ENCODE assay signal across 15 cellular contexts in the genomic region with DNA sequence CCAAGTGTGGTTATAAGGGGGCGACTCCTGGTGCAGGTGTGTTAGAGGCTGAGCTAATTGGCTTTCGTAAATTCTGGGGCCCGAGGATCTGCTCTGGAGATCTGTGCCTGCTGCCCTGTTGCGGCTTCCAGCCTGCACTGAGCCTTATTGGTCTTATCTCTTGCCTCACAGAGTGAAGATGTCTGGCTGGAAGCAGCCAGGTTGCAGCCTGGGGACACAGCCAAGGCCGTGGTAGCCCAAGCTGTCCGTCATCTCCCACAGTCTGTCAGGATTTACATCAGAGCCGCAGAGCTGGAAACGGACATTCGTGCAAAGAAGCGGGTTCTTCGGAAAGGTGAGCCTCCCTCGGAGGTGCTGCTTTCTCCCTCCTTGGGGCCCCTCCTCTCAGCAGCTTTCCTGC. TPM values are rescaled to one million over a fixed set of nuclear protein-coding genes. Genes with fewer than 3 reads are reported as not detected.
"Had no signal": no experiment of that assay in that cellular context is flagged by ENCODE, and none has a peak within 500 bp of the region (broad histone marks: within the 10 kb centered on the region; RNA-seq: fewer than 3 reads in every experiment).

No MANE protein-coding gene starts in this region.

- H3K27me3 ChIP-seq: ascending aorta, gastrocnemius medialis, heart left ventricle, transverse colon had no signal

- DNase-seq: activated CD4-positive, alpha-beta T cell treated with anti-CD3 and anti-CD28 coated beads, Interleukin-2, amount 10 ng/mL, durations not matched to agents 24 days and 14 days; activated CD8-positive, alpha-beta T cell treated with anti-CD3 and anti-CD28 coated beads for 36 hours; activated naive CD4-positive, alpha-beta T cell treated with anti-CD3 and anti-CD28 coated beads for 36 hours; activated T-cell treated with anti-CD3 and anti-CD28 coated beads, Interleukin-2, amount 50 U/mL, for 1 hour; effector CD4-positive, alpha-beta T cell; gastrocnemius medialis; heart left ventricle; kidney; stimulated activated CD4-positive, alpha-beta T cell treated with anti-CD3 and anti-CD28 coated beads, Interleukin-12 subunit alpha, Interleukin-12 subunit beta, amount 100 ng/mL, for 4 hours; stimulated activated CD4-positive, alpha-beta T cell treated with anti-CD3 and anti-CD28 coated beads, Interleukin-1b, Interleukin-23, amount 100 ng/mL, for 48 hours; stimulated activated naive CD4-positive, alpha-beta T cell treated with Interleukin-2 at 50 U/mL for 16 hours; T1000; transverse colon had no signal

- H3K4me3 ChIP-seq: ascending aorta, gastrocnemius medialis, heart left ventricle, transverse colon had no signal

- H3K4me1 ChIP-seq: ascending aorta, gastrocnemius medialis, transverse colon had no signal

- H3K9me3 ChIP-seq: ascending aorta, gastrocnemius medialis, heart left ventricle, transverse colon had no signal

- H3K27ac ChIP-seq: ascending aorta, transverse colon had no signal

- ATAC-seq: activated CD8-positive, alpha-beta T cell treated with anti-CD3 and anti-CD28 coated beads for 36 hours; left lobe of liver had no signal

RNA-seq across cellular contexts. Expression of a gene that starts 21.5 kb away (rescaled TPM):
- total RNA-seq: ascending aorta had no signal

RNA-seq across cellular contexts. Expression of a gene that starts 35.1 kb away (rescaled TPM):
- total RNA-seq: ascending aorta had no signal
